Comparison of ENCODE assay signal across 8 cellular contexts in the genomic region with DNA sequence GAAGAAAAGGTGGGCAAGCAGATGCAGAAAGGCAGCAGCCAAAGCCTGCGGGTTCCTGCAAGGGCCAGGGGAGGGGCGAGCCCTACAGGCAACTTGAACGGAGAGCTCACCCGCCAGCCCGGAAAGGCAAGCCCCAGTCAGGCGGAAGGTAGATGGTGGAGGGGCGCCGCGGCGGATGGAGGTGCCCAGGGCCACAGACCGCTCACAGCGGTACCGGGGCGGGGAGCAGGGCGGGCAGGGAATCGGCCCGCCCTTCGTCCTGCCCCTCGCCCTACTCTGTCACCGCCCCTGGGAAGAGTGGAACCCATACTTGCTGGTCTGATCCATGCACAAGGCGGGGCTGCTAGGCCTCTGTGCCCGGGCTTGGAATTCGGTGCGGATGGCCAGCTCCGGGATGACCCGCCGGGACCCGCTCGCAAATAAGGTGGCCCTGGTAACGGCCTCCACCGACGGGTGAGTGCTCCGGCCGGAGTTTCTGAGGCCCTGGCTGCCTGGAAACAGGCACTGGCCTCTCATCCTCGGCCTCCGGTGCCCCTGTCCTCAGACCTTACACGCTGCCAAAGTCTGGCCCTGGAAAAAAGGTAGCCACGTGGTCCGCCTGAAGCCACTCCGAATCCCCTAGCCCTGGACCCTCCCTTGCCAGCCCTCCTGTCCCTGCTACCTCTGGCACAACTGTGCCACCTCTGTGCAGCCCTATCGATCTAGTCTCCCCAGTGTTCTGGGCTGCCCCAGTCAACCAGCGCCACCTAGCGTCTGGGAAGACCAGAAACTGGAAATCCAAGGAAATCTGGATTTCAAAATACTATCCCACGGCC. TPM values are rescaled to one million over a fixed set of nuclear protein-coding genes. Genes with fewer than 3 reads are reported as not detected.
DNase-seq lines count a peak whose midpoint lies in the region; ATAC-seq and TF ChIP-seq lines count a peak whose summit lies in the region.

A gene (plus strand): TSS at position 307 of the 815 bp plus-strand sequence. CDS start 19 bp downstream, at position 326.

- peak; percentile 85 for ATAC-seq in GM19328 (IDR thresholded peaks at IDR 0.05; ENCODE audit: unreplicated experiment)
- peak; percentile 84 for ATAC-seq in HG03521 (IDR thresholded peaks at IDR 0.05; ENCODE audit: unreplicated experiment)

- peaks cover 8% of the 10 kb centered on the region for H3K9me3 Mint-ChIP-seq in dendritic cell treated with granulocyte-macrophage colony-stimulating factor and Interleukin-4, amounts not matched to agents 40 ng/mL and 50 ng/mL, for 4 days

- H3K9ac ChIP-seq in liver (ENCODE audit: low read depth in 1 of 2, low read length in 2 of 2), result peak within 1 kb of the TSS; percentile 65 to 91

- peak within 1 kb of the TSS; percentile 90 for H3K27ac ChIP-seq in C4-2B
- peak within 1 kb of the TSS; percentile 85 to 86 for H3K27ac ChIP-seq in liver (ENCODE audit: low read depth in 1 of 2, low read length in 2 of 2)

- H3K27me3 Mint-ChIP-seq in dendritic cell treated with granulocyte-macrophage colony-stimulating factor and Interleukin-4, amounts not matched to agents 40 ng/mL and 50 ng/mL, for 4 days, result no peaks in the 10 kb centered on the region

- peak within 1 kb of the TSS; percentile 85 for H3K4me3 Mint-ChIP-seq in dendritic cell treated with granulocyte-macrophage colony-stimulating factor and Interleukin-4, amounts not matched to agents 40 ng/mL and 50 ng/mL, for 4 days

- H3K27ac Mint-ChIP-seq in dendritic cell treated with granulocyte-macrophage colony-stimulating factor and Interleukin-4, amounts not matched to agents 40 ng/mL and 50 ng/mL, for 4 days, result peak within 1 kb of the TSS; percentile 86

- peaks cover 60% of the 10 kb centered on the region for H3K36me3 Mint-ChIP-seq in dendritic cell treated with granulocyte-macrophage colony-stimulating factor and Interleukin-4, amounts not matched to agents 40 ng/mL and 50 ng/mL, for 4 days (ENCODE audit: low read depth)

- peaks cover 0 to 10% (median 4%) of the 10 kb centered on the region in 4 donors for H3K36me3 ChIP-seq in liver (ENCODE audit: control insufficient read depth in 4 of 4, insufficient read depth in 3 of 4, low read depth in 1 of 4, low read length in 3 of 4)

- H3K9me3 ChIP-seq in liver (ENCODE audit: control insufficient read depth in 4 of 4, low read length in 3 of 4), result no peaks in the 10 kb centered on the region

- TF ChIP-seq CTCF in C4-2B (conservative IDR thresholded peaks at IDR 0.05) (peak; percentile 81), liver (IDR thresholded peaks at IDR 0.05; ENCODE audit: low read depth, low read length, missing input control) (peak; percentile 84)

- peak; percentile 91 to 92 for TF ChIP-seq RAD21 in liver (IDR thresholded peaks at IDR 0.05)

- H3K4me1 Mint-ChIP-seq in dendritic cell treated with granulocyte-macrophage colony-stimulating factor and Interleukin-4, amounts not matched to agents 40 ng/mL and 50 ng/mL, for 4 days (ENCODE audit: low read depth), result peaks cover 57% of the 10 kb centered on the region

- H3K27me3 ChIP-seq in liver (ENCODE audit: control insufficient read depth in 4 of 4, insufficient read depth in 4 of 4, low read length in 3 of 4), result no peaks in the 10 kb centered on the region

- under 1% methylated on average over 44 of the region's 44 CpGs for WGBS in liver

- peak within 1 kb of the TSS; percentile 50 to 87 (median 75) for H3K4me3 ChIP-seq in liver (ENCODE audit: low read depth in 1 of 3, low read length in 3 of 3)

- peaks cover 3 to 34% (median 24%) of the 10 kb centered on the region in 4 donors for H3K4me1 ChIP-seq in liver (ENCODE audit: control insufficient read depth in 4 of 4, insufficient read depth in 4 of 4, low read length in 3 of 4)

- intact Hi-C loops in dendritic cell treated with granulocyte-macrophage colony-stimulating factor and Interleukin-4, amounts not matched to agents 40 ng/mL and 50 ng/mL, for 4 days (cut with micrococcal nuclease), result no loop called here

- peak; percentile 69 for DNase-seq in NCI-H526 treated with DMSO at 0.1 percent for 48 hours (lab: John Stamatoyannopoulos, UW)
- DNase-seq in activated CD4-positive, alpha-beta T cell treated with anti-CD3 and anti-CD28 coated beads, Interleukin-2, amount 50 U/mL, for 1 hour, result peak; percentile 76
- DNase-seq in stimulated activated CD4-positive, alpha-beta T cell treated with anti-CD3 and anti-CD28 coated beads, Interleukin-4, amount 100 ng/mL, for 24 hours, result peak; percentile 83

TF ChIP-seq in liver, 16 proteins besides CTCF, POLR2A, EP300 and RAD21:
- TF ChIP-seq EGR1 (IDR thresholded peaks at IDR 0.05; ENCODE audit: low read depth in 2 of 2) (peak in 1 of 2 donors; percentile 42), YY1 (IDR thresholded peaks at IDR 0.05) (peak; percentile 93), GABPA (IDR thresholded peaks at IDR 0.05 in 1 of 2, conservative IDR thresholded peaks at IDR 0.05 in 1 of 2) (peak in 1 of 2 donors; percentile 40), NR2F2 (IDR thresholded peaks at IDR 0.05) (peak; percentile 16), RXRA (IDR thresholded peaks at IDR 0.05) (peak in 1 of 2 donors; percentile 41), SP1 (IDR thresholded peaks at IDR 0.05) (peak; percentile 52), FOXA2 (IDR thresholded peaks at IDR 0.05) (no peak), HNF4A (conservative IDR thresholded peaks at IDR 0.05) (peak; percentile 25 to 38), HNF4G (IDR thresholded peaks at IDR 0.05) (peak; percentile 12), TAF1 (conservative IDR thresholded peaks at IDR 0.05) (peak; percentile 73), JUND (IDR thresholded peaks at IDR 0.05) (no peak), FOXA1 (IDR thresholded peaks at IDR 0.05) (no peak)
- TF ChIP-seq, protein P1, sequence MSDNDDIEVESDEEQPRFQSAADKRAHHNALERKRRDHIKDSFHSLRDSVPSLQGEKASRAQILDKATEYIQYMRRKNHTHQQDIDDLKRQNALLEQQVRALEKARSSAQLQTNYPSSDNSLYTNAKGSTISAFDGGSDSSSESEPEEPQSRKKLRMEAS (IDR thresholded peaks at IDR 0.05), result peak; percentile 20
- TF ChIP-seq, protein P2, sequence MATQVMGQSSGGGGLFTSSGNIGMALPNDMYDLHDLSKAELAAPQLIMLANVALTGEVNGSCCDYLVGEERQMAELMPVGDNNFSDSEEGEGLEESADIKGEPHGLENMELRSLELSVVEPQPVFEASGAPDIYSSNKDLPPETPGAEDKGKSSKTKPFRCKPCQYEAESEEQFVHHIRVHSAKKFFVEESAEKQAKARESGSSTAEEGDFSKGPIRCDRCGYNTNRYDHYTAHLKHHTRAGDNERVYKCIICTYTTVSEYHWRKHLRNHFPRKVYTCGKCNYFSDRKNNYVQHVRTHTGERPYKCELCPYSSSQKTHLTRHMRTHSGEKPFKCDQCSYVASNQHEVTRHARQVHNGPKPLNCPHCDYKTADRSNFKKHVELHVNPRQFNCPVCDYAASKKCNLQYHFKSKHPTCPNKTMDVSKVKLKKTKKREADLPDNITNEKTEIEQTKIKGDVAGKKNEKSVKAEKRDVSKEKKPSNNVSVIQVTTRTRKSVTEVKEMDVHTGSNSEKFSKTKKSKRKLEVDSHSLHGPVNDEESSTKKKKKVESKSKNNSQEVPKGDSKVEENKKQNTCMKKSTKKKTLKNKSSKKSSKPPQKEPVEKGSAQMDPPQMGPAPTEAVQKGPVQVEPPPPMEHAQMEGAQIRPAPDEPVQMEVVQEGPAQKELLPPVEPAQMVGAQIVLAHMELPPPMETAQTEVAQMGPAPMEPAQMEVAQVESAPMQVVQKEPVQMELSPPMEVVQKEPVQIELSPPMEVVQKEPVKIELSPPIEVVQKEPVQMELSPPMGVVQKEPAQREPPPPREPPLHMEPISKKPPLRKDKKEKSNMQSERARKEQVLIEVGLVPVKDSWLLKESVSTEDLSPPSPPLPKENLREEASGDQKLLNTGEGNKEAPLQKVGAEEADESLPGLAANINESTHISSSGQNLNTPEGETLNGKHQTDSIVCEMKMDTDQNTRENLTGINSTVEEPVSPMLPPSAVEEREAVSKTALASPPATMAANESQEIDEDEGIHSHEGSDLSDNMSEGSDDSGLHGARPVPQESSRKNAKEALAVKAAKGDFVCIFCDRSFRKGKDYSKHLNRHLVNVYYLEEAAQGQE (IDR thresholded peaks at IDR 0.05), result peak; percentile 87
- TF ChIP-seq, protein P3, sequence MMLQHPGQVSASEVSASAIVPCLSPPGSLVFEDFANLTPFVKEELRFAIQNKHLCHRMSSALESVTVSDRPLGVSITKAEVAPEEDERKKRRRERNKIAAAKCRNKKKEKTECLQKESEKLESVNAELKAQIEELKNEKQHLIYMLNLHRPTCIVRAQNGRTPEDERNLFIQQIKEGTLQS (IDR thresholded peaks at IDR 0.05), result no peak
- TF ChIP-seq, protein P4, sequence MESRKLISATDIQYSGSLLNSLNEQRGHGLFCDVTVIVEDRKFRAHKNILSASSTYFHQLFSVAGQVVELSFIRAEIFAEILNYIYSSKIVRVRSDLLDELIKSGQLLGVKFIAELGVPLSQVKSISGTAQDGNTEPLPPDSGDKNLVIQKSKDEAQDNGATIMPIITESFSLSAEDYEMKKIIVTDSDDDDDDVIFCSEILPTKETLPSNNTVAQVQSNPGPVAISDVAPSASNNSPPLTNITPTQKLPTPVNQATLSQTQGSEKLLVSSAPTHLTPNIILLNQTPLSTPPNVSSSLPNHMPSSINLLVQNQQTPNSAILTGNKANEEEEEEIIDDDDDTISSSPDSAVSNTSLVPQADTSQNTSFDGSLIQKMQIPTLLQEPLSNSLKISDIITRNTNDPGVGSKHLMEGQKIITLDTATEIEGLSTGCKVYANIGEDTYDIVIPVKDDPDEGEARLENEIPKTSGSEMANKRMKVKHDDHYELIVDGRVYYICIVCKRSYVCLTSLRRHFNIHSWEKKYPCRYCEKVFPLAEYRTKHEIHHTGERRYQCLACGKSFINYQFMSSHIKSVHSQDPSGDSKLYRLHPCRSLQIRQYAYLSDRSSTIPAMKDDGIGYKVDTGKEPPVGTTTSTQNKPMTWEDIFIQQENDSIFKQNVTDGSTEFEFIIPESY (IDR thresholded peaks at IDR 0.05), result no peak

RNA-seq across cellular contexts. Expression of the gene that starts here (rescaled TPM):
- 10 to 100 TPM; 53.6 to 57.7 TPM for total RNA-seq in liver
- 10 to 100 TPM; 65.3 to 70.2 TPM for polyA plus RNA-seq in liver

Comparison
In these comparisons a context has a peak if more than half of its experiments do, and no peak if none do; other contexts are left out.
1. Peak in every context shown above with its lines: DNase-seq, ATAC-seq, H3K4me3 ChIP-seq and H3K27ac ChIP-seq.